8 cellular contexts compared by ENCODE assay signal in the genomic region with DNA sequence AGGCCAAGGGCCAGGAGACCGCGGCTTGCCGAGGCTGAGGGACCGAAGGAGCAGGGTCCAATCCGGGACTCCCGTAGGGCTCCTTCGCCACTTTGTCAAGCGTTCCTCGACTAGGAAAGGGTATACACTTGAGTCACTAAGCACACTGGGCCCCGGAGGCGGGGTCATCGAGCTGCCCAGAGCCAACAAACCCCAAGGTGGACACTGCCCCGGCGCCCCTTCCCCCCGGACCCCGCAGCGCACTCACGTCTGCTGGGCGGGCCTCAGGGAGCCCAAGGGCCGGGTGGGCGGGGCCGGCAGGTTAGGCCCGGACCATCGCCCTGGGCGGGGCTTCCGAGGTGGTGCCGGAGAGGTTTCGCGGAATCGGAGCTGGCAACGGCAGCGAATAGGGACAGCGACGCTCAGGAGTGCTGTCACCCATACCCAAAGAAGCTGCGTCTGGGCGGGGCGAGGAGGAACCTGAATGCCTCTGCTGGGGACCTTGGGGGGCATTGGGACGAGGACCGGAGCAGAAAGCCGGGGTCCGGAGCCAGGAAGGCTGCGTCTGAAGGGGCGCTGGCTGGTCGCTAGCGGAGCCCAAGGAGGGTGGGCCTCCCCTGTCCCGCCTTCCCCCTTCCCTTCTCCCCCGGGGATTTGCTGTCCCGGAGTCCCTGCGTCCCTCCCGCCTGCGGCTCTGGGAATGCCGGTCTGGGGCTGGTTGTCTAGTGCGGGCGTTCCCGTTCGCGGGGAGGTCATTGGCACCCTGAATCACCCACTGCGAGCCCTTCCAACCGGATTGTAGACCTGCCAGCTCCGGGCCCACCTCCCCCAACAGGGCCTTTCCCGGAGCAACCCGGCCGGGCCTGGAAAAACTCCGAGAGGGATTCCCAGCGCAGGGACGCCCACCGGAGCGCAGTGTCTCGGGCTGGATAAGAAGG.
DNase-seq lines count a peak whose midpoint lies in the region; ATAC-seq and TF ChIP-seq lines count a peak whose summit lies in the region.

No MANE protein-coding gene starts in this region.

- H4K20me1 ChIP-seq in MM.1S (ENCODE audit: insufficient read depth, low read length), result no peaks in the 10 kb centered on the region

- H3K4me1 Mint-ChIP-seq in endothelial cell (ENCODE audit: unreplicated experiment) (peaks cover 45% of the 10 kb centered on the region), natural killer cell (peaks cover 19 to 38% of the 10 kb centered on the region in 2 donors)
- H3K4me1 Mint-ChIP-seq in stimulated activated naive CD8-positive, alpha-beta T cell treated with anti-CD3 and anti-CD28 coated beads, Interleukin-15, amount 100 ng/mL, for 72 hours, result peaks cover 64% of the 10 kb centered on the region

- H3K4me3 Mint-ChIP-seq in endothelial cell (ENCODE audit: unreplicated experiment), result peak overlapping the region; percentile 94
- H3K4me3 Mint-ChIP-seq in natural killer cell, result peak overlapping the region; percentile 81
- peak overlapping the region; percentile 78 to 80 for H3K4me3 Mint-ChIP-seq in stimulated activated naive CD8-positive, alpha-beta T cell treated with anti-CD3 and anti-CD28 coated beads, Interleukin-15, amount 100 ng/mL, for 72 hours

- peak overlapping the region; percentile 55 for H3K4me3 ChIP-seq in MM.1S (ENCODE audit: low read length)

- H3K9me2 ChIP-seq in MM.1S (replicated peaks; ENCODE audit: insufficient read depth, low read length), result no peaks in the 10 kb centered on the region

- 0 out of 2 replicates have a peak overlapping the region, but pooled peaks have one; percentile 35 for H2AFZ ChIP-seq in MM.1S (ENCODE audit: low read length)

- intact Hi-C loops in natural killer cell (cut with micrococcal nuclease), result no loop called here

- no peaks in the 10 kb centered on the region for H3K9me3 ChIP-seq in MM.1S (replicated peaks; ENCODE audit: insufficient read depth, low read length)

- TF ChIP-seq CTCF in MM.1S (IDR thresholded peaks at IDR 0.05; ENCODE audit: low read length) (no peak), endothelial cell (IDR thresholded peaks at IDR 0.05; ENCODE audit: unreplicated experiment) (no peak), natural killer cell (IDR thresholded peaks at IDR 0.05) (no peak)

- ATAC-seq in natural killer cell, result peak; percentile 53 to 58 (median 57)
- ATAC-seq in stimulated activated naive CD8-positive, alpha-beta T cell treated with anti-CD3 and anti-CD28 coated beads, Interleukin-15, amount 100 ng/mL, for 72 hours, result peak; percentile 68

- H3K27me3 ChIP-seq in MM.1S (replicated peaks; ENCODE audit: insufficient read depth, low read length), result peaks cover 19% of the 10 kb centered on the region

- peak overlapping the region; percentile 87 for H3K4me2 ChIP-seq in MM.1S (ENCODE audit: low read depth, low read length)

- no peaks in the 10 kb centered on the region for H3K79me2 ChIP-seq in MM.1S (ENCODE audit: low read length)

- DNase-seq in COLO668 (lab: John Stamatoyannopoulos, UW; ENCODE audit: unreplicated experiment) (peak; percentile 62), MM.1S (peak; percentile 65), endothelial cell (ENCODE audit: low spot score) (peak; percentile 59), natural killer cell (peak; percentile 52), OCI-M2 (lab: John Stamatoyannopoulos, UW; ENCODE audit: unreplicated experiment) (no peak), cerebellum (ENCODE audit: low spot score) (no peak)
- peak; percentile 86 for DNase-seq in activated CD8-positive, alpha-beta memory T cell treated with anti-CD3 and anti-CD28 coated beads for 24 hours
- peak; percentile 71 to 76 for DNase-seq in stimulated activated naive CD8-positive, alpha-beta T cell treated with anti-CD3 and anti-CD28 coated beads, Interleukin-15, amount 100 ng/mL, for 72 hours

- no peak overlapping the region; the same call in 1 of the 2 replicates for H3K9ac ChIP-seq in MM.1S (ENCODE audit: low read length)

- H3K36me3 Mint-ChIP-seq in endothelial cell (ENCODE audit: low read depth, unreplicated experiment), result peaks cover 24% of the 10 kb centered on the region
- H3K36me3 Mint-ChIP-seq in natural killer cell, result no peaks in the 10 kb centered on the region

- H3F3A ChIP-seq in MM.1S (ENCODE audit: insufficient read depth, low read length), result peaks cover 10% of the 10 kb centered on the region; the same call in 1 of the 2 replicates

- H3K27ac Mint-ChIP-seq in endothelial cell (ENCODE audit: unreplicated experiment) (peak overlapping the region; percentile 86), natural killer cell (peak overlapping the region in 1 of 2 donors; percentile 57)
- H3K27ac Mint-ChIP-seq in stimulated activated naive CD8-positive, alpha-beta T cell treated with anti-CD3 and anti-CD28 coated beads, Interleukin-15, amount 100 ng/mL, for 72 hours, result peak overlapping the region in 1 of 2 donors; percentile 74

- H3K9me3 Mint-ChIP-seq in endothelial cell (ENCODE audit: unreplicated experiment), result no peaks in the 10 kb centered on the region
- H3K9me3 Mint-ChIP-seq in natural killer cell, result no peaks in the 10 kb centered on the region
- H3K9me3 Mint-ChIP-seq in stimulated activated naive CD8-positive, alpha-beta T cell treated with anti-CD3 and anti-CD28 coated beads, Interleukin-15, amount 100 ng/mL, for 72 hours, result no peaks in the 10 kb centered on the region

- H3K4me1 ChIP-seq in MM.1S (ENCODE audit: low read length), result 0 out of 2 replicates have a peak, but pooled peaks cover 6% of the 10 kb centered on the region

- no peaks in the 10 kb centered on the region for H3K36me3 ChIP-seq in MM.1S (replicated peaks; ENCODE audit: insufficient read depth, low read length)

- H3K27me3 Mint-ChIP-seq in endothelial cell (ENCODE audit: unreplicated experiment), result peaks cover 34% of the 10 kb centered on the region
- no peaks in the 10 kb centered on the region for H3K27me3 Mint-ChIP-seq in natural killer cell (ENCODE audit: low read depth in 2 of 2)
- H3K27me3 Mint-ChIP-seq in stimulated activated naive CD8-positive, alpha-beta T cell treated with anti-CD3 and anti-CD28 coated beads, Interleukin-15, amount 100 ng/mL, for 72 hours, result peaks cover 13% of the 10 kb centered on the region

- no peak overlapping the region for H3K27ac ChIP-seq in MM.1S (ENCODE audit: low read length)

Comparison
In these comparisons a context has a peak if more than half of its experiments do, and no peak if none do; other contexts are left out.
1. DNase-seq: peak in COLO668 (single experiment), MM.1S (single experiment), activated CD8-positive, alpha-beta memory T cell treated with anti-CD3 and anti-CD28 coated beads for 24 hours (single experiment), endothelial cell (single experiment), natural killer cell (single experiment) and stimulated activated naive CD8-positive, alpha-beta T cell treated with anti-CD3 and anti-CD28 coated beads, Interleukin-15, amount 100 ng/mL, for 72 hours (2 of 2); none in OCI-M2 (single experiment) and cerebellum (single experiment).
2. Peak in every context shown above with its lines, with median percentiles within 50 percentile points of each other: H3K4me3 Mint-ChIP-seq.